Comparison of ENCODE assay signal across 8 cellular contexts in the genomic region with DNA sequence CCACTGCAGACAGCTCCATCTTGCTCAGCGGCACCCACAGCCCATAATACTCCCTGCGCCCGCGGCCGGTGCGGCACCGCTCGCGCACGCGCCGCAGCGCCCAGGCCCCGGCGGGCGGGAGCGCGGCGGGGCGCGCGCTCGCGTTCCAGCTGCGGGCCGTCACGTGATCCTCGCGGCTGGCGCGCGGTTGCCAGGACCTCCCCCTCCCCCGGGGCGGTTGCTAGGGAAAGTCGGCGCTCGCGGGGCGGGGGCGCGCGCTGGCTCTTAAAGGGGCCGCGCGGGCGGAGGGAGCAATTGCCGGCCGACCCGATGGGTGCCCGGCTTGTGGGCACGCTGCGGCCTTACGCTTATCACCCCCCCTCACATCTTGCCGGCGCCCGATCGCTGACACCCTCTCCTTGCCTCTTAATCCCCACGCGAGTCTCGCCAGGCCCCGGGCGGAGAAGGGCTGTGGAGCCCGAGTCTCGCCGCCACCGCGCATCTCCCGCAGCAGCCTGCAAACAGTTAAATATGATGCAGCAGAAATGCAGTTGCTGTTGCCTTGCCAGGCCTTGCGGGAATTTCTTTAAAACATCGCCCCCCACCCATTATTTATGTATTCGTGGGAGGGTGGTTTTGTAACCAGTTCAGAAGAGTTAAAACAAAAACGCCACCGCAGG. TPM values are rescaled to one million over a fixed set of nuclear protein-coding genes. Genes with fewer than 3 reads are reported as not detected.
A peak's percentile ranks its signal among the peaks of the same experiment; 100 is the strongest.
DNase-seq lines count a peak whose midpoint lies in the region; ATAC-seq, FAIRE-seq and TF ChIP-seq lines count a peak whose summit lies in the region.

Gene CBX6 (minus strand): TSS at position 45 of the 659 bp plus-strand sequence. CDS start 26 bp downstream, at position 19.

- no peak for TF ChIP-seq CTCF in activated B cell treated with CpG ODN at 0.5 μM for 24 hours (IDR thresholded peaks at IDR 0.05)
- TF ChIP-seq CTCF in bronchial epithelial cell (IDR thresholded peaks at IDR 0.05; ENCODE audit: insufficient read depth, low read length, severe bottlenecking) = no peak
- TF ChIP-seq CTCF in smooth muscle cell (IDR thresholded peaks at IDR 0.05; ENCODE audit: borderline replicate concordance, insufficient read depth, poor library complexity, severe bottlenecking) = no peak

- H3K4me3 ChIP-seq in bronchial epithelial cell (ENCODE audit: low read depth, low read length) (peak within 1 kb of the TSS; percentile 41), smooth muscle cell (peak within 1 kb of the TSS; percentile 94)

- ATAC-seq in HG03280 (IDR thresholded peaks at IDR 0.05; ENCODE audit: unreplicated experiment) (peak; percentile 66), activated B cell treated with CpG ODN at 0.5 μM for 24 hours (ENCODE audit: low read depth) (peak; percentile 73)

- H3K27me3 ChIP-seq in bronchial epithelial cell (ENCODE audit: control insufficient read depth, insufficient read depth, low read length) (peaks cover 5% of the 10 kb centered on the region), smooth muscle cell (ENCODE audit: low read depth) (no peaks in the 10 kb centered on the region)

- H3K4me1 ChIP-seq in smooth muscle cell (ENCODE audit: low read depth) = peaks cover 15% of the 10 kb centered on the region

- H3K27ac ChIP-seq in smooth muscle cell (ENCODE audit: low read depth) = peak within 1 kb of the TSS; percentile 45

- H3K36me3 ChIP-seq in bronchial epithelial cell (ENCODE audit: control insufficient read depth, insufficient read depth, low read length) (no peaks in the 10 kb centered on the region), smooth muscle cell (ENCODE audit: low read depth) (no peaks in the 10 kb centered on the region)

- peaks cover 29% of the 10 kb centered on the region for H4K20me1 ChIP-seq in smooth muscle cell (ENCODE audit: low read depth)

- H3K4me2 ChIP-seq in smooth muscle cell = peak within 1 kb of the TSS; percentile 99

- TF ChIP-seq POLR2A in GM18951 (IDR thresholded peaks at IDR 0.05; ENCODE audit: extremely low read depth, insufficient read depth, insufficient read length) = peak; percentile 83

- WGBS in smooth muscle cell (ENCODE audit: low lambda C conversion rate) = 2% methylated on average over 63 of the region's 73 CpGs

- H3K9me3 ChIP-seq in smooth muscle cell (replicated peaks; ENCODE audit: low read depth) = no peaks in the 10 kb centered on the region

- peaks cover 4% of the 10 kb centered on the region for H3F3A ChIP-seq in smooth muscle cell (ENCODE audit: low read depth)

- peak; percentile 89 for DNase-seq in ACHN
- DNase-seq in NCI-H345 treated with DMSO at 0.1 percent for 48 hours (lab: John Stamatoyannopoulos, UW; ENCODE audit: unreplicated experiment) = peak; percentile 81
- DNase-seq in activated B cell treated with CpG ODN at 0.5 μM for 24 hours = peak; percentile 97
- peak; percentile 16 for DNase-seq in bronchial epithelial cell (ENCODE audit: low read depth)
- peak; percentile 92 for DNase-seq in iPS-NIHi7 (ENCODE audit: extremely low spot score)
- DNase-seq in smooth muscle cell (lab: John Stamatoyannopoulos, UW; ENCODE audit: unreplicated experiment) = peak; percentile 80

- in situ Hi-C loops in ACHN (cut with HindIII; ENCODE audit: low pct_ligation_motif_present, low pct_unique_long_range_greater_than_20kb, low sequenced_read_pairs) (no loop called here), GM18951 (cut with MboI; ENCODE audit: low sequenced_read_pairs, unreplicated experiment) (loop anchor here (10.0 kb wide), 1 partner anchor 132 kb away; no protein-coding TSS in a partner anchor)

- H3K4me1 Mint-ChIP-seq in activated B cell treated with CpG ODN at 0.5 μM for 24 hours = peaks cover 53% of the 10 kb centered on the region

- H3K9me3 Mint-ChIP-seq in activated B cell treated with CpG ODN at 0.5 μM for 24 hours = no peaks in the 10 kb centered on the region

- POLR2A ChIA-PET in activated B cell treated with CpG ODN at 0.5 μM for 24 hours (lab: Charles Lee) = interaction anchor here (0.5 to 3.5 kb wide), 11 partner anchors 28 to 660 kb away, joined by 3 to 27 read pairs (median 3); partner anchors contain the start of genes CBX7, NPTXR, RPL3 and RPS19BP1

- no peak for FAIRE-seq in bronchial epithelial cell (lab: Jason Lieb, UNC)

- H3K9ac ChIP-seq in smooth muscle cell (ENCODE audit: low read depth) = peak within 1 kb of the TSS; percentile 85

- H3K36me3 Mint-ChIP-seq in activated B cell treated with CpG ODN at 0.5 μM for 24 hours (ENCODE audit: low read depth) = peaks cover 16% of the 10 kb centered on the region

- peaks cover 2% of the 10 kb centered on the region for H3K27me3 Mint-ChIP-seq in activated B cell treated with CpG ODN at 0.5 μM for 24 hours

- CTCF ChIA-PET in activated B cell treated with CpG ODN at 0.5 μM for 24 hours (lab: Charles Lee) = interaction anchor here (1.0 to 7.4 kb wide), 3 partner anchors 132 to 445 kb away, joined by 3 to 132 read pairs (median 4); no protein-coding TSS in a partner anchor

- peak within 1 kb of the TSS; percentile 92 for H3K4me3 Mint-ChIP-seq in activated B cell treated with CpG ODN at 0.5 μM for 24 hours

- H2AFZ ChIP-seq in smooth muscle cell (ENCODE audit: low read depth) = peak within 1 kb of the TSS; percentile 98

- peak within 1 kb of the TSS; percentile 83 for H3K27ac Mint-ChIP-seq in activated B cell treated with CpG ODN at 0.5 μM for 24 hours

- intact Hi-C loops in activated B cell treated with CpG ODN at 0.5 μM for 24 hours (cut with micrococcal nuclease) = loop anchor here (1.0 to 10.0 kb wide), 8 partner anchors 69 to 1268 kb away; partner anchors contain the start of genes CBX7, GGA1, PICK1 and RPL3

- peaks cover 4% of the 10 kb centered on the region for H3K79me2 ChIP-seq in smooth muscle cell (ENCODE audit: low read depth)

RNA-seq across cellular contexts. Expression of gene CBX6, which starts in this region (rescaled TPM):
- 65.6 and 71.8 TPM in 2 replicates for total RNA-seq in activated B cell treated with CpG ODN at 0.5 μM for 24 hours
- total RNA-seq in bronchial epithelial cell = 6.8 and 8.4 TPM in 2 replicates
- 11.6 and 13.5 TPM in 2 replicates for total RNA-seq in smooth muscle cell
- 23.9 and 27.4 TPM in 2 replicates for polyA plus RNA-seq in smooth muscle cell

Comparison
In these comparisons a context has a peak if more than half of its experiments do, and no peak if none do; other contexts are left out.
1. Peak in every context shown above with its lines: DNase-seq, ATAC-seq, H3K4me3 ChIP-seq and H3K27ac ChIP-seq.
2. DNase-seq: peak in every context shown above with its lines; median percentile 97 in activated B cell treated with CpG ODN at 0.5 μM for 24 hours; 92 in iPS-NIHi7; 89 in ACHN; 81 in NCI-H345 treated with DMSO at 0.1 percent for 48 hours; 80 in smooth muscle cell; 16 in bronchial epithelial cell.